ENCODE assay signal across 10 cellular contexts in genomic region chr1:97918961-97919360, GRCh38. TPM values are rescaled to one million over a fixed set of nuclear protein-coding genes. Genes with fewer than 3 reads are reported as not detected.
DNase-seq lines count a peak whose midpoint lies in the region; ATAC-seq and TF ChIP-seq lines count a peak whose summit lies in the region.
"Had no signal": no experiment of that assay in that cellular context is flagged by ENCODE, and none has a peak within 500 bp of the region (broad histone marks: within the 10 kb centered on the region; RNA-seq: fewer than 3 reads in every experiment).

No MANE protein-coding gene starts in this region.

- CTCF ChIA-PET in SK-N-SH (lab: Yijun Ruan, JAX) = interaction anchor here (0.9 to 1.4 kb wide), 3 partner anchors 13 to 549 kb away, joined by 3 to 6 read pairs (median 4); no protein-coding TSS in a partner anchor
- CTCF ChIA-PET in T-cell (lab: Charles Lee) = interaction anchor here (0.9 to 1.5 kb wide), 3 partner anchors 128 to 132 kb away, joined by 4 read pairs; no protein-coding TSS in a partner anchor

- H3K27me3 ChIP-seq in SK-N-SH (ENCODE audit: insufficient read depth) = no peaks in the 10 kb centered on the region

- no peaks in the 10 kb centered on the region for H4K20me1 ChIP-seq in SK-N-SH (ENCODE audit: insufficient read depth)

- peaks cover 23% of the 10 kb centered on the region for H3F3A ChIP-seq in SK-N-SH (replicated peaks; ENCODE audit: insufficient read depth)

- POLR2A ChIA-PET in SK-N-SH (lab: Yijun Ruan, JAX) (interaction anchor here (1.5 kb wide), 1 partner anchor 25 kb away, joined by 3 read pairs; no protein-coding TSS in a partner anchor), T-cell (lab: Charles Lee) (no interaction called here)

- H3K27me3 Mint-ChIP-seq in T-cell = no peaks in the 10 kb centered on the region
- no peaks in the 10 kb centered on the region for H3K27me3 Mint-ChIP-seq in stimulated activated naive B cell treated with anti-CD40 and anti-IgM and Interleukin-4, amounts not matched to agents 10 μg/mL and 1 μg/mL and 100 μg/mL, for 72 hours

- ATAC-seq in SK-N-SH treated with all-trans-retinoic acid at 6 μM for 48 hours (no peak), T-cell (replicated peaks in 1 of 4) (no peak)
- no peak for ATAC-seq in stimulated activated naive B cell treated with anti-CD40 and anti-IgM and Interleukin-4, amounts not matched to agents 10 μg/mL and 1 μg/mL and 100 μg/mL, for 72 hours (replicated peaks)

- peak overlapping the region; percentile 67 to 90; a peak in 3 of 4 replicates for H3K27ac ChIP-seq in SK-N-SH (ENCODE audit: low read depth in 2 of 2, low read length in 1 of 2)

- no peaks in the 10 kb centered on the region for H3K36me3 Mint-ChIP-seq in T-cell
- H3K36me3 Mint-ChIP-seq in stimulated activated naive B cell treated with anti-CD40 and anti-IgM and Interleukin-4, amounts not matched to agents 10 μg/mL and 1 μg/mL and 100 μg/mL, for 72 hours = no peaks in the 10 kb centered on the region

- H3K36me3 ChIP-seq in SK-N-SH (replicated peaks in 1 of 2; ENCODE audit: control insufficient read depth in 1 of 2, insufficient read depth in 2 of 2, low read length in 1 of 2) = peaks cover 0 to 9% of the 10 kb centered on the region in 2 experiments

- peak overlapping the region; percentile 87 for H3K9ac ChIP-seq in SK-N-SH

- WGBS in SK-N-SH (ENCODE audit: low lambda C conversion rate) = 18% methylated on average over 1 of the region's 1 CpG

- TF ChIP-seq RAD21 in SK-N-SH (IDR thresholded peaks at IDR 0.05; ENCODE audit: low read length) = no peak

- no peaks in the 10 kb centered on the region for H3K9me2 ChIP-seq in SK-N-SH

- H3K9me3 ChIP-seq in SK-N-SH = no peaks in the 10 kb centered on the region

- no peak overlapping the region for H2AFZ ChIP-seq in SK-N-SH (ENCODE audit: low read depth)

- H3K4me1 Mint-ChIP-seq in T-cell = peaks cover 62 to 75% (median 64%) of the 10 kb centered on the region in 3 donors
- H3K4me1 Mint-ChIP-seq in stimulated activated naive B cell treated with anti-CD40 and anti-IgM and Interleukin-4, amounts not matched to agents 10 μg/mL and 1 μg/mL and 100 μg/mL, for 72 hours = peaks cover 9 to 10% of the 10 kb centered on the region in 2 donors

- peaks cover 68% of the 10 kb centered on the region for H3K79me2 ChIP-seq in SK-N-SH (ENCODE audit: insufficient read depth)

- TF ChIP-seq CTCF in SK-N-SH (IDR thresholded peaks at IDR 0.05) (no peak), fibroblast of pulmonary artery (IDR thresholded peaks at IDR 0.05; ENCODE audit: low read length, missing control alignments) (no peak)

- DNase-seq in SK-N-SH (no peak), T-cell (no peak), fibroblast of pulmonary artery (ENCODE audit: low read depth) (no peak), GDM1 (lab: John Stamatoyannopoulos, UW) (no peak), cerebellar cortex (ENCODE audit: low spot score) (no peak), hepatic stellate cell (ENCODE audit: low spot score) (no peak)
- no peak for DNase-seq in stimulated activated naive B cell treated with anti-CD40 and anti-IgM and Interleukin-4, amounts not matched to agents 10 μg/mL and 1 μg/mL and 100 μg/mL, for 72 hours
- DNase-seq: activated CD4-positive, alpha-beta T cell treated with anti-CD3 and anti-CD28 coated beads for 48 hours; substantia nigra had no signal

- peak overlapping the region; percentile 94 to 97 for H3K27ac Mint-ChIP-seq in T-cell
- no peak overlapping the region for H3K27ac Mint-ChIP-seq in stimulated activated naive B cell treated with anti-CD40 and anti-IgM and Interleukin-4, amounts not matched to agents 10 μg/mL and 1 μg/mL and 100 μg/mL, for 72 hours

- H3K4me2 ChIP-seq in SK-N-SH = peak overlapping the region; percentile 74

- H3K4me3 Mint-ChIP-seq in T-cell = peak overlapping the region; percentile 84 to 96 (median 94)
- H3K4me3 Mint-ChIP-seq in stimulated activated naive B cell treated with anti-CD40 and anti-IgM and Interleukin-4, amounts not matched to agents 10 μg/mL and 1 μg/mL and 100 μg/mL, for 72 hours = peak overlapping the region; percentile 63 to 98

- no peak for TF ChIP-seq EP300 in SK-N-SH (IDR thresholded peaks at IDR 0.05; ENCODE audit: borderline replicate concordance in 1 of 2, low read depth in 1 of 2, low read length in 1 of 2)

- H3K4me3 ChIP-seq in SK-N-SH (ENCODE audit: low read depth in 2 of 2, low read length in 1 of 2) = peak overlapping the region; percentile 84 to 93; a peak in 3 of 4 replicates
- peak overlapping the region; percentile 90 for H3K4me3 ChIP-seq in fibroblast of pulmonary artery (replicated peaks; ENCODE audit: low read depth, low read length)

- no peaks in the 10 kb centered on the region for H3K9me3 Mint-ChIP-seq in T-cell
- H3K9me3 Mint-ChIP-seq in stimulated activated naive B cell treated with anti-CD40 and anti-IgM and Interleukin-4, amounts not matched to agents 10 μg/mL and 1 μg/mL and 100 μg/mL, for 72 hours = no peaks in the 10 kb centered on the region

- H3K4me1 ChIP-seq in SK-N-SH (ENCODE audit: control insufficient read depth in 1 of 2, insufficient read depth in 2 of 2, low read depth in 1 of 2, low read length in 1 of 2) = peaks cover 4 to 25% of the 10 kb centered on the region in 2 experiments; a peak in 2 of 4 replicates

TF ChIP-seq in SK-N-SH, 30 proteins besides CTCF, POLR2A, EP300 and RAD21 (continues in another document):
- no peak for TF ChIP-seq ELF1 (IDR thresholded peaks at IDR 0.05)
- TF ChIP-seq JUND (IDR thresholded peaks at IDR 0.05) = no peak
- no peak for TF ChIP-seq REST (IDR thresholded peaks at IDR 0.05; ENCODE audit: low read depth, low read length)
- TF ChIP-seq EZH2phosphoT487 (IDR thresholded peaks at IDR 0.05; ENCODE audit: borderline replicate concordance, low read depth) = no peak
- no peak for TF ChIP-seq RCOR1 (IDR thresholded peaks at IDR 0.05; ENCODE audit: low read length)
- no peak for TF ChIP-seq FOXJ3 (CRISPR knock-in tag; IDR thresholded peaks at IDR 0.05)
- no peak for TF ChIP-seq MXI1 (IDR thresholded peaks at IDR 0.05; ENCODE audit: low read depth, low read length)

TF ChIP-seq in SK-N-SH treated with all-trans-retinoic acid at 6 μM for 48 hours, 23 proteins besides CTCF, POLR2A, EP300 and RAD21 (continues in another document):
- TF ChIP-seq CSRNP3 (CRISPR knock-in tag; IDR thresholded peaks at IDR 0.05) (no peak), TSHZ2 (CRISPR knock-in tag; IDR thresholded peaks at IDR 0.05) (no peak), SNAI2 (CRISPR knock-in tag; IDR thresholded peaks at IDR 0.05) (no peak), ZNF565 (CRISPR knock-in tag; conservative IDR thresholded peaks at IDR 0.05; ENCODE audit: low read depth) (no peak), BACH2 (CRISPR knock-in tag; IDR thresholded peaks at IDR 0.05; ENCODE audit: borderline replicate concordance) (no peak), CREB5 (CRISPR knock-in tag; IDR thresholded peaks at IDR 0.05; ENCODE audit: low read depth) (no peak), CSDC2 (CRISPR knock-in tag; IDR thresholded peaks at IDR 0.05) (no peak), GLIS3 (CRISPR knock-in tag; IDR thresholded peaks at IDR 0.05) (no peak)

RNA-seq across cellular contexts. Expression of gene DPYD, which starts 1.9 kb away (rescaled TPM):
- 23.0 and 24.5 TPM in 2 replicates for polyA plus RNA-seq in SK-N-SH (2012; rRNA removed)
- polyA plus RNA-seq in SK-N-SH (2012; cell fraction: cytosol; rRNA removed) = 29.4 and 31.2 TPM in 2 replicates
- 13.7 and 26.9 TPM in 2 replicates for polyA plus RNA-seq in SK-N-SH (2012; cell fraction: nucleus; rRNA removed)
- total RNA-seq in T-cell = 10 to 100 TPM; 39.1 to 74.1 (median 47.8) TPM
